In the genomic region with DNA sequence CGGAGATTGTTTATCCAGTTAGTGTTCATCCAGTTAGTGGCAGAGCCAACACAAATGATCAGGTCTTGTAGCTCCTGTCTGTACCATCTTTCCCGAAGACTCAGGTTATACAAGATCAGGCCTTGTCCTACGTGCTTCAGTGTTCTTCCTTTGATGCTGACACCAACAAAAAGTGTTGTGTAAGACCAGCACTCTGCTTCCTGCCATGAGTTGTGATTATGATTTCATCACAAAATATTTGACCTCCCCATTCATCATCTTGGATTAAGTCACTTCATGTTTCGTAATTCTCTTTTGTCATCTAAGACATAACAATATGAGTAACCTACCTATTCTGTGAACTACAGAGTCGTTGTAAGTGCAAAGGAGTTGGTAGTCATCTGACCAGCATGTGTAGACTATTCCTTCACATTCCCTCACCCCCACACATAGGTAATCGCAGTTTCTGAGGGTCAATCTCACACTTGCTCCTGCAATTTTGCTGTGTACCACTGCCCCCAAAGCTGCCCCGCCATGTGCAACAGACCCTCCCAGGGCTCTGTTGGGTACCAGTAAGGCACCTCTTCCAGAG, we compare ENCODE assay signal across 10 cellular contexts.
DNase-seq lines count a peak whose midpoint lies in the region; FAIRE-seq and TF ChIP-seq lines count a peak whose summit lies in the region.
"Had no signal": no experiment of that assay in that cellular context is flagged by ENCODE, and none has a peak within 500 bp of the region (broad histone marks: within the 10 kb centered on the region; RNA-seq: fewer than 3 reads in every experiment).

No MANE protein-coding gene starts in this region.

- no peak overlapping the region for H3K4me3 ChIP-seq in foreskin fibroblast (ENCODE audit: low read depth in 1 of 2, low read length in 2 of 2)
- H3K4me3 ChIP-seq: heart left ventricle, stomach had no signal

- TF ChIP-seq CTCF in foreskin fibroblast (IDR thresholded peaks at IDR 0.05; ENCODE audit: low read depth, low read length) = no peak

- DNase-seq in HS-5 (ENCODE audit: low read depth) (peak; percentile 98), SW 1271 (lab: John Stamatoyannopoulos, UW) (peak; percentile 83 to 88), foreskin fibroblast (peak; percentile 95 to 96), urothelium cell line (ENCODE audit: low spot score) (peak; percentile 64), head of caudate nucleus (no peak), erythroblast (lab: John Stamatoyannopoulos, UW) (no peak), GM19239 (ENCODE audit: insufficient read length, low spot score) (no peak)
- DNase-seq: heart left ventricle, occipital lobe, stomach had no signal

- TF ChIP-seq POLR2A in erythroblast (IDR thresholded peaks at IDR 0.05; ENCODE audit: low read length) = no peak

- no peak for FAIRE-seq in urothelium cell line (lab: Jason Lieb, UNC)
- FAIRE-seq in GM19239 (lab: Jason Lieb, UNC) = no peak

- intact Hi-C loops in head of caudate nucleus (cut with DNase I) = no loop called here

Comparison
In these comparisons a context has a peak if more than half of its experiments do, and no peak if none do; other contexts are left out.
1. DNase-seq: peak in HS-5 (single experiment), SW 1271 (2 of 2), foreskin fibroblast (2 of 2) and urothelium cell line (single experiment); none in head of caudate nucleus (0 of 42), erythroblast (0 of 2) and GM19239 (single experiment).